Comparison of ENCODE assay signal across 8 cellular contexts in the genomic region with DNA sequence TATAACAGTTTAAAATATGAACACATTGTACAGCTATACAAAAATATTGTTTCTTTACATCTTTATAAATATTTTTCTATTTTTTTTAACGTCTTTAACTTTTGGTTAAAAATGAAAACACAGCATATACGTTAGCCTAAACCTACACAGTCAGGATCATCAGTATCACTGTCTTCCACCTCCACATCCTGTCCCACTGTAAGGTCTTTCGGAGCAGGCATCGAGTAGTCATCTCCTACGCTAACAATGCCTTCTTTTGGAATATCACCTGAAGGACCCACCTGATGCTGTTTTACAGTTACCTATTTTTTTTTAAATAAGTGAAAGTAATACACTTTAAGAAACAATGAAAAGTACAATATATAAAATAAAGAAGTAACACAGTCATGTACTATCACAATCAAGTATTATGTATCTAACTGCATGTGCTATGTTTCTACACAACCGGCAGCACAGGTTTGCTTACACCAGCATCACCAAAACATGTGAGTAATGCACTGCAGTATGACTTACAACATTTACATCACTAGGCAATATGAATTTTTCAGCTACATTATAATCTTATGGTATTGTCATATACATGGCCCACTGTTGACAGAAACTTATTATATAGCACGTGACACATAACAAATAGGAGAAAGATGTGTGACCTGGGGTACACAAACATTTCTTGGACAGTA.
A peak's percentile ranks its signal among the peaks of the same experiment; 100 is the strongest.
DNase-seq lines count a peak whose midpoint lies in the region; ATAC-seq and TF ChIP-seq lines count a peak whose summit lies in the region.

No MANE protein-coding gene starts in this region.

- H3K4me3 ChIP-seq in right atrium auricular region: no peak overlapping the region

- peak overlapping the region; percentile 71 for H3K27ac Mint-ChIP-seq in activated CD4-positive, alpha-beta memory T cell treated with anti-CD3 and anti-CD28 coated beads for 36 hours

- peak; percentile 24 for DNase-seq in activated CD4-positive, alpha-beta memory T cell treated with anti-CD3 and anti-CD28 coated beads for 36 hours
- DNase-seq in iris pigment epithelial cell (ENCODE audit: low read depth): peak; percentile 93
- DNase-seq in NCI-H82 (lab: John Stamatoyannopoulos, UW): no peak
- DNase-seq in right atrium auricular region (ENCODE audit: low spot score): no peak

- H3K36me3 ChIP-seq in right atrium auricular region: no peaks in the 10 kb centered on the region

- H3K27me3 ChIP-seq in right atrium auricular region: no peaks in the 10 kb centered on the region

- H3K9me3 ChIP-seq in right atrium auricular region: peaks cover 3 to 15% of the 10 kb centered on the region in 2 donors

- no peaks in the 10 kb centered on the region for H3K4me1 ChIP-seq in right atrium auricular region

- H3K36me3 Mint-ChIP-seq in activated CD4-positive, alpha-beta memory T cell treated with anti-CD3 and anti-CD28 coated beads for 36 hours: peaks cover 19% of the 10 kb centered on the region

- TF ChIP-seq CTCF in right atrium auricular region (IDR thresholded peaks at IDR 0.05): no peak

- ATAC-seq in GM18502 (IDR thresholded peaks at IDR 0.05; ENCODE audit: poor library complexity, unreplicated experiment) (peak; percentile 27), HG02798 (IDR thresholded peaks at IDR 0.05; ENCODE audit: poor library complexity, unreplicated experiment) (peak; percentile 23), HG02763 (IDR thresholded peaks at IDR 0.05; ENCODE audit: unreplicated experiment) (no peak), GM21825 (IDR thresholded peaks at IDR 0.05; ENCODE audit: unreplicated experiment) (no peak)

- H3K27me3 Mint-ChIP-seq in activated CD4-positive, alpha-beta memory T cell treated with anti-CD3 and anti-CD28 coated beads for 36 hours: no peaks in the 10 kb centered on the region

- peaks cover 29% of the 10 kb centered on the region for H3K4me1 Mint-ChIP-seq in activated CD4-positive, alpha-beta memory T cell treated with anti-CD3 and anti-CD28 coated beads for 36 hours (ENCODE audit: low read depth)

- CTCF ChIA-PET in activated CD4-positive, alpha-beta memory T cell treated with anti-CD3 and anti-CD28 coated beads for 36 hours (lab: Charles Lee): no interaction called here

- peaks cover 4% of the 10 kb centered on the region for H3K9me3 Mint-ChIP-seq in activated CD4-positive, alpha-beta memory T cell treated with anti-CD3 and anti-CD28 coated beads for 36 hours

- POLR2A ChIA-PET in activated CD4-positive, alpha-beta memory T cell treated with anti-CD3 and anti-CD28 coated beads for 36 hours (lab: Charles Lee): no interaction called here

- no peak overlapping the region for H3K27ac ChIP-seq in right atrium auricular region

- intact Hi-C loops in activated CD4-positive, alpha-beta memory T cell treated with anti-CD3 and anti-CD28 coated beads for 36 hours (cut with micrococcal nuclease): loop anchor here (1.0 to 10.0 kb wide), 9 partner anchors 7 to 857 kb away; partner anchors contain the start of genes ADSS2 and CEP170

- H3K4me3 Mint-ChIP-seq in activated CD4-positive, alpha-beta memory T cell treated with anti-CD3 and anti-CD28 coated beads for 36 hours: no peak overlapping the region

Comparison
In these comparisons a context has a peak if more than half of its experiments do, and no peak if none do; other contexts are left out.
1. ATAC-seq: peak in GM18502 (single experiment) and HG02798 (single experiment); none in HG02763 (single experiment) and GM21825 (single experiment).
2. DNase-seq: peak in activated CD4-positive, alpha-beta memory T cell treated with anti-CD3 and anti-CD28 coated beads for 36 hours (single experiment) and iris pigment epithelial cell (single experiment); none in NCI-H82 (single experiment) and right atrium auricular region (single experiment).